ENCODE assay signal across 9 cellular contexts in genomic region chr6:111841822-111842221, GRCh38. TPM values are rescaled to one million over a fixed set of nuclear protein-coding genes. Genes with fewer than 3 reads are reported as not detected.
A peak's percentile ranks its signal among the peaks of the same experiment; 100 is the strongest.
DNase-seq lines count a peak whose midpoint lies in the region; ATAC-seq and TF ChIP-seq lines count a peak whose summit lies in the region.
"Had no signal": no experiment of that assay in that cellular context is flagged by ENCODE, and none has a peak within 500 bp of the region (broad histone marks: within the 10 kb centered on the region; RNA-seq: fewer than 3 reads in every experiment).

No MANE protein-coding gene starts in this region.

- H3K9me3 ChIP-seq in Karpas-422 (ENCODE audit: low read length), result no peaks in the 10 kb centered on the region
- H3K9me3 ChIP-seq in left lung, result no peaks in the 10 kb centered on the region
- H3K9me3 ChIP-seq: suprapubic skin had no signal

- peaks cover 3% of the 10 kb centered on the region for H3K27me3 Mint-ChIP-seq in activated naive CD8-positive, alpha-beta T cell treated with anti-CD3 and anti-CD28 coated beads, Interleukin-2, amount 50 U/mL, for 24 hours

- TF ChIP-seq CTCF in left lung (IDR thresholded peaks at IDR 0.05), result no peak

- ATAC-seq in activated naive CD8-positive, alpha-beta T cell treated with anti-CD3 and anti-CD28 coated beads, Interleukin-2, amount 50 U/mL, for 24 hours, result no peak
- peak; percentile 17 for ATAC-seq in left lung
- ATAC-seq in HG03439 (IDR thresholded peaks at IDR 0.05; ENCODE audit: unreplicated experiment), result no peak
- no peak for ATAC-seq in GM21360 (IDR thresholded peaks at IDR 0.05; ENCODE audit: unreplicated experiment)

- no peaks in the 10 kb centered on the region for H3K27me3 ChIP-seq in Karpas-422 (ENCODE audit: low read length)
- no peaks in the 10 kb centered on the region for H3K27me3 ChIP-seq in left lung
- H3K27me3 ChIP-seq: suprapubic skin had no signal

- no peaks in the 10 kb centered on the region for H3K9me3 Mint-ChIP-seq in activated naive CD8-positive, alpha-beta T cell treated with anti-CD3 and anti-CD28 coated beads, Interleukin-2, amount 50 U/mL, for 24 hours

- H3K4me1 Mint-ChIP-seq in activated naive CD8-positive, alpha-beta T cell treated with anti-CD3 and anti-CD28 coated beads, Interleukin-2, amount 50 U/mL, for 24 hours, result no peaks in the 10 kb centered on the region

- H3K36me3 ChIP-seq in Karpas-422 (ENCODE audit: insufficient read depth, low read length) (peaks cover 7% of the 10 kb centered on the region; the same call in 1 of the 2 replicates), left lung (no peaks in the 10 kb centered on the region)
- H3K36me3 ChIP-seq: suprapubic skin had no signal

- H3K36me3 Mint-ChIP-seq in activated naive CD8-positive, alpha-beta T cell treated with anti-CD3 and anti-CD28 coated beads, Interleukin-2, amount 50 U/mL, for 24 hours (ENCODE audit: low read depth), result peaks cover 48% of the 10 kb centered on the region

- peak; percentile 61 for DNase-seq in CD1c-positive myeloid dendritic cell (ENCODE audit: extremely low spot score)
- DNase-seq in Karpas-422, result no peak
- peak; percentile 55 for DNase-seq in activated naive CD8-positive, alpha-beta T cell treated with anti-CD3 and anti-CD28 coated beads, Interleukin-2, amount 50 U/mL, for 24 hours
- peak in 1 of 2 donors; percentile 45 for DNase-seq in left lung
- no peak for DNase-seq in HuH-7.5 (ENCODE audit: low spot score)
- no peak for DNase-seq in stimulated activated CD4-positive, alpha-beta T cell treated with anti-CD3 and anti-CD28 coated beads, Interleukin-2, amount 100 ng/mL, for 48 hours

- H3K4me1 ChIP-seq in Karpas-422 (ENCODE audit: low read length) (peaks cover 68% of the 10 kb centered on the region), left lung (peaks cover 0 to 56% of the 10 kb centered on the region in 2 donors)

- peak overlapping the region; percentile 21; the same call in 1 of the 2 replicates for H3K27ac ChIP-seq in Karpas-422 (ENCODE audit: low read length)
- no peak overlapping the region for H3K27ac ChIP-seq in left lung
- H3K27ac ChIP-seq: suprapubic skin had no signal

- intact Hi-C loops in left lung (cut with DNase I), result no loop called here

- no peak overlapping the region for H3K4me2 ChIP-seq in Karpas-422 (ENCODE audit: low read depth, low read length, poor library complexity, severe bottlenecking)

- H3K9me2 ChIP-seq in Karpas-422 (replicated peaks; ENCODE audit: insufficient read depth, low read length), result no peaks in the 10 kb centered on the region

- H3K4me3 Mint-ChIP-seq in activated naive CD8-positive, alpha-beta T cell treated with anti-CD3 and anti-CD28 coated beads, Interleukin-2, amount 50 U/mL, for 24 hours, result no peak overlapping the region

- H3K79me2 ChIP-seq in Karpas-422 (ENCODE audit: low read length), result peaks cover 100% of the 10 kb centered on the region

- no peaks in the 10 kb centered on the region for H4K20me1 ChIP-seq in Karpas-422 (ENCODE audit: insufficient read depth, low read depth, low read length)

- H3K27ac Mint-ChIP-seq in activated naive CD8-positive, alpha-beta T cell treated with anti-CD3 and anti-CD28 coated beads, Interleukin-2, amount 50 U/mL, for 24 hours, result no peak overlapping the region

- no peak overlapping the region for H2AFZ ChIP-seq in Karpas-422 (ENCODE audit: low read length)

- H3K9ac ChIP-seq in Karpas-422 (ENCODE audit: low read length), result no peak overlapping the region

- no peak overlapping the region for H3K4me3 ChIP-seq in Karpas-422 (ENCODE audit: low read length)
- H3K4me3 ChIP-seq in left lung, result no peak overlapping the region
- H3K4me3 ChIP-seq: suprapubic skin had no signal

RNA-seq across cellular contexts. Expression of gene FYN, which starts 31.4 kb away (rescaled TPM):
- 249 and 311 TPM in 2 replicates for total RNA-seq in Karpas-422 (2014; rRNA removed; shearing (Covaris generic); ENCODE audit: low replicate concordance)
- 10 to 100 TPM; 58.8 to 73.8 TPM for total RNA-seq in left lung

Comparison
In these comparisons a context has a peak if more than half of its experiments do, and no peak if none do; other contexts are left out.
1. DNase-seq: peak in CD1c-positive myeloid dendritic cell (single experiment) and activated naive CD8-positive, alpha-beta T cell treated with anti-CD3 and anti-CD28 coated beads, Interleukin-2, amount 50 U/mL, for 24 hours (single experiment); none in Karpas-422 (single experiment), HuH-7.5 (single experiment) and stimulated activated CD4-positive, alpha-beta T cell treated with anti-CD3 and anti-CD28 coated beads, Interleukin-2, amount 100 ng/mL, for 48 hours (0 of 2).